In genomic region chr1:116711061-116711582, GRCh38 we compare ENCODE assay signal across 7 cellular contexts. TPM values are rescaled to one million over a fixed set of nuclear protein-coding genes. Genes with fewer than 3 reads are reported as not detected.
A peak's percentile ranks its signal among the peaks of the same experiment; 100 is the strongest.
DNase-seq lines count a peak whose midpoint lies in the region; ATAC-seq and TF ChIP-seq lines count a peak whose summit lies in the region.

No MANE protein-coding gene starts in this region.

- in situ Hi-C loops in brain microvascular endothelial cell (cut with HindIII; ENCODE audit: low pct_ligation_motif_present, low sequenced_read_pairs), result no loop called here

- no peak overlapping the region for H3K4me3 Mint-ChIP-seq in activated naive CD8-positive, alpha-beta T cell treated with anti-CD3 and anti-CD28 coated beads, Interleukin-2, amount 50 U/mL, for 24 hours

- H3K36me3 Mint-ChIP-seq in activated naive CD8-positive, alpha-beta T cell treated with anti-CD3 and anti-CD28 coated beads, Interleukin-2, amount 50 U/mL, for 24 hours (ENCODE audit: low read depth), result no peaks in the 10 kb centered on the region

- peaks cover 7% of the 10 kb centered on the region for H3K9me3 Mint-ChIP-seq in activated naive CD8-positive, alpha-beta T cell treated with anti-CD3 and anti-CD28 coated beads, Interleukin-2, amount 50 U/mL, for 24 hours

- peak; percentile 89 for ATAC-seq in activated naive CD8-positive, alpha-beta T cell treated with anti-CD3 and anti-CD28 coated beads, Interleukin-2, amount 50 U/mL, for 24 hours
- peak; percentile 59 for ATAC-seq in omental fat pad (ENCODE audit: low FRiP score)
- ATAC-seq in GM19395 (IDR thresholded peaks at IDR 0.05; ENCODE audit: unreplicated experiment), result no peak
- ATAC-seq in GM19452 (IDR thresholded peaks at IDR 0.05; ENCODE audit: unreplicated experiment), result no peak

- no peak overlapping the region for H3K4me3 ChIP-seq in brain microvascular endothelial cell (ENCODE audit: low read depth, low read length)

- peaks cover 5% of the 10 kb centered on the region for H3K27me3 Mint-ChIP-seq in activated naive CD8-positive, alpha-beta T cell treated with anti-CD3 and anti-CD28 coated beads, Interleukin-2, amount 50 U/mL, for 24 hours

- H3K36me3 ChIP-seq in brain microvascular endothelial cell (replicated peaks), result no peaks in the 10 kb centered on the region

- TF ChIP-seq CTCF in omental fat pad (IDR thresholded peaks at IDR 0.05) (no peak), brain microvascular endothelial cell (IDR thresholded peaks at IDR 0.05; ENCODE audit: low read depth, low read length, missing control alignments) (no peak)

- H3K27ac ChIP-seq in brain microvascular endothelial cell, result no peak overlapping the region

- H3K4me1 Mint-ChIP-seq in activated naive CD8-positive, alpha-beta T cell treated with anti-CD3 and anti-CD28 coated beads, Interleukin-2, amount 50 U/mL, for 24 hours, result peaks cover 24% of the 10 kb centered on the region

- H3K27ac Mint-ChIP-seq in activated naive CD8-positive, alpha-beta T cell treated with anti-CD3 and anti-CD28 coated beads, Interleukin-2, amount 50 U/mL, for 24 hours, result no peak overlapping the region

- peak; percentile 13 for DNase-seq in GDM1 (lab: John Stamatoyannopoulos, UW)
- DNase-seq in NCI-H1694 (lab: John Stamatoyannopoulos, UW), result peak; percentile 71
- peak; percentile 28 for DNase-seq in activated naive CD8-positive, alpha-beta T cell treated with anti-CD3 and anti-CD28 coated beads, Interleukin-2, amount 50 U/mL, for 24 hours
- DNase-seq in omental fat pad (ENCODE audit: low spot score), result no peak
- no peak for DNase-seq in brain microvascular endothelial cell

- H3K27me3 ChIP-seq in brain microvascular endothelial cell (replicated peaks), result no peaks in the 10 kb centered on the region

RNA-seq across cellular contexts. Expression of gene CD2, which starts 43.1 kb away (rescaled TPM):
- total RNA-seq in omental fat pad, result 1 to 10 TPM; 1.8 to 3.4 (median 2.6) TPM

RNA-seq across cellular contexts. Expression of gene IGSF3, which starts 43.6 kb away (rescaled TPM):
- 1 to 10 TPM; 2.6 to 4.6 (median 3.4) TPM for total RNA-seq in omental fat pad

Comparison
In these comparisons a context has a peak if more than half of its experiments do, and no peak if none do; other contexts are left out.
1. DNase-seq: peak in GDM1 (single experiment), NCI-H1694 (single experiment) and activated naive CD8-positive, alpha-beta T cell treated with anti-CD3 and anti-CD28 coated beads, Interleukin-2, amount 50 U/mL, for 24 hours (single experiment); none in omental fat pad (single experiment) and brain microvascular endothelial cell (single experiment).
2. ATAC-seq: peak in activated naive CD8-positive, alpha-beta T cell treated with anti-CD3 and anti-CD28 coated beads, Interleukin-2, amount 50 U/mL, for 24 hours (single experiment) and omental fat pad (single experiment); none in GM19395 (single experiment) and GM19452 (single experiment).